20 cellular contexts compared by ENCODE assay signal in genomic region chr2:192017844-192018243, GRCh38.
A peak's percentile ranks its signal among the peaks of the same experiment; 100 is the strongest.
DNase-seq lines count a peak whose midpoint lies in the region; ATAC-seq, FAIRE-seq and TF ChIP-seq lines count a peak whose summit lies in the region.
"Had no signal": no experiment of that assay in that cellular context is flagged by ENCODE, and none has a peak within 500 bp of the region (broad histone marks: within the 10 kb centered on the region; RNA-seq: fewer than 3 reads in every experiment).

No MANE protein-coding gene starts in this region.

- H3K4me3 Mint-ChIP-seq in GM23338 (no peak overlapping the region), WTC11 (no peak overlapping the region), HFFc6 (no peak overlapping the region)
- H3K4me3 Mint-ChIP-seq: B cell; CD4-positive, alpha-beta T cell; CD8-positive, alpha-beta T cell had no signal

- TF ChIP-seq RAD21 in neural cell (conservative IDR thresholded peaks at IDR 0.05) (no peak), HepG2 (CRISPR knock-in tag; IDR thresholded peaks at IDR 0.05) (no peak)

- H3K27me3 ChIP-seq in GM23338 (ENCODE audit: insufficient read depth) (no peaks in the 10 kb centered on the region), neural cell (ENCODE audit: insufficient read depth, low read depth, low read length) (no peaks in the 10 kb centered on the region), HepG2 (ENCODE audit: control insufficient read depth in 1 of 2, insufficient read depth in 2 of 2, low read length in 2 of 2) (no peaks in the 10 kb centered on the region)
- H3K27me3 ChIP-seq: BLaER1 treated with 17β-estradiol and CSF1 and Interleukin-3, amounts not matched to agents 10 nM and 100 nM had no signal

- H3K9ac ChIP-seq in neural cell (ENCODE audit: low read length) (no peak overlapping the region), HepG2 (ENCODE audit: insufficient read depth, low read depth, low read length) (no peak overlapping the region)
- H3K9ac ChIP-seq: BLaER1 treated with 17β-estradiol and CSF1 and Interleukin-3, amounts not matched to agents 10 nM and 100 nM had no signal

- H3K36me3 Mint-ChIP-seq in GM23338 (ENCODE audit: low read depth) (no peaks in the 10 kb centered on the region), WTC11 (no peaks in the 10 kb centered on the region), HFFc6 (ENCODE audit: low read depth) (no peaks in the 10 kb centered on the region)
- H3K36me3 Mint-ChIP-seq: CD8-positive, alpha-beta T cell had no signal

- in situ Hi-C loops in HepG2 (cut with HindIII; ENCODE audit: extremely low pct_ligation_motif_present, low pct_unique_long_range_greater_than_20kb): no loop called here

- CTCF ChIA-PET in WTC11 (lab: Charles Lee) (interaction anchor here (1.0 kb wide), 1 partner anchor 144 kb away, joined by 3 read pairs; no protein-coding TSS in a partner anchor), HepG2 (lab: Yijun Ruan, JAX; ENCODE audit: low intra/inter-chr PET ratio, low total read pairs) (no interaction called here)

- H3K4me2 ChIP-seq in GM23338: no peak overlapping the region
- no peak overlapping the region for H3K4me2 ChIP-seq in neural cell (ENCODE audit: low read length)
- no peak overlapping the region for H3K4me2 ChIP-seq in HepG2 (ENCODE audit: low read depth, low read length)
- H3K4me2 ChIP-seq: A549; BLaER1 treated with 17β-estradiol and CSF1 and Interleukin-3, amounts not matched to agents 10 nM and 100 nM had no signal

- H3K4me3 ChIP-seq in GM23338: no peak overlapping the region
- H3K4me3 ChIP-seq in neural cell (ENCODE audit: low read length): no peak overlapping the region
- no peak overlapping the region for H3K4me3 ChIP-seq in HepG2 (replicated peaks in 1 of 3; ENCODE audit: insufficient read depth in 1 of 3, low read depth in 2 of 3, low read length in 3 of 3)
- H3K4me3 ChIP-seq: A549; BLaER1 treated with 17β-estradiol and CSF1 and Interleukin-3, amounts not matched to agents 10 nM and 100 nM had no signal

- H3K79me2 ChIP-seq in GM23338 (replicated peaks; ENCODE audit: insufficient read depth) (no peaks in the 10 kb centered on the region), neural cell (replicated peaks; ENCODE audit: insufficient read depth, low read length) (no peaks in the 10 kb centered on the region), HepG2 (ENCODE audit: insufficient read depth, low read length) (no peaks in the 10 kb centered on the region)

- H3K9me3 Mint-ChIP-seq in GM23338 (no peaks in the 10 kb centered on the region), WTC11 (no peaks in the 10 kb centered on the region), HFFc6 (no peaks in the 10 kb centered on the region)
- H3K9me3 Mint-ChIP-seq: CD4-positive, alpha-beta T cell; CD8-positive, alpha-beta T cell had no signal

- POLR2A ChIA-PET in WTC11 (lab: Charles Lee): no interaction called here
- POLR2A ChIA-PET in HepG2 (lab: Yijun Ruan, JAX): no interaction called here

- peaks cover 34% of the 10 kb centered on the region for H3K4me1 Mint-ChIP-seq in GM23338
- H3K4me1 Mint-ChIP-seq in WTC11: peaks cover 36% of the 10 kb centered on the region
- H3K4me1 Mint-ChIP-seq in HFFc6 (ENCODE audit: low read depth): peaks cover 17% of the 10 kb centered on the region
- H3K4me1 Mint-ChIP-seq: B cell had no signal

- no peaks in the 10 kb centered on the region for H3K9me3 ChIP-seq in neural cell (ENCODE audit: low read length)
- H3K9me3 ChIP-seq in HepG2 (ENCODE audit: low read length): no peaks in the 10 kb centered on the region
- H3K9me3 ChIP-seq: A549; BLaER1 treated with 17β-estradiol and CSF1 and Interleukin-3, amounts not matched to agents 10 nM and 100 nM; Caco-2 had no signal

- no peaks in the 10 kb centered on the region for H3K27me3 Mint-ChIP-seq in GM23338 (ENCODE audit: insufficient read depth, low read depth, poor library complexity)
- H3K27me3 Mint-ChIP-seq in WTC11 (ENCODE audit: low read depth): no peaks in the 10 kb centered on the region
- H3K27me3 Mint-ChIP-seq in HFFc6 (ENCODE audit: insufficient read depth): peaks cover 1% of the 10 kb centered on the region; the same call in 1 of the 2 replicates
- H3K27me3 Mint-ChIP-seq: CD4-positive, alpha-beta T cell had no signal

- H3K27ac ChIP-seq in GM23338 (ENCODE audit: low read depth) (no peak overlapping the region), neural cell (ENCODE audit: low read length) (no peak overlapping the region), HepG2 (ENCODE audit: extremely low read length, insufficient read depth, low read length) (no peak overlapping the region)
- H3K27ac ChIP-seq: 22Rv1; A549; BLaER1 treated with 17β-estradiol and CSF1 and Interleukin-3, amounts not matched to agents 10 nM and 100 nM; C4-2B had no signal

- BruUV-seq in HepG2 (replicated peaks; lab: Mats Ljungman, UMichigan): no TSS peak

- no peak for TF ChIP-seq CTCF in GM23338 (conservative IDR thresholded peaks at IDR 0.05; ENCODE audit: low read depth in 2 of 2)
- no peak for TF ChIP-seq CTCF in WTC11 (IDR thresholded peaks at IDR 0.05)
- no peak for TF ChIP-seq CTCF in neural cell (IDR thresholded peaks at IDR 0.05; ENCODE audit: poor library complexity, severe bottlenecking)
- no peak for TF ChIP-seq CTCF in HepG2 (CRISPR knock-in tag; IDR thresholded peaks at IDR 0.05)
- no peak for TF ChIP-seq CTCF in HFFc6 (IDR thresholded peaks at IDR 0.05)

- H2AFZ ChIP-seq in GM23338 (no peak overlapping the region), neural cell (ENCODE audit: low read depth, low read length) (no peak overlapping the region), HepG2 (ENCODE audit: low read length) (no peak overlapping the region)

- H4K20me1 ChIP-seq in GM23338 (replicated peaks; ENCODE audit: insufficient read depth): no peaks in the 10 kb centered on the region
- H4K20me1 ChIP-seq in neural cell (ENCODE audit: insufficient read depth): no peaks in the 10 kb centered on the region
- H4K20me1 ChIP-seq in HepG2 (ENCODE audit: insufficient read depth, low read length): no peaks in the 10 kb centered on the region
- H4K20me1 ChIP-seq: BLaER1 treated with 17β-estradiol and CSF1 and Interleukin-3, amounts not matched to agents 10 nM and 100 nM had no signal

- DNase-seq in GM23338 (ENCODE audit: low spot score) (no peak), WTC11 (ENCODE audit: low spot score) (no peak), HepG2 (ENCODE audit: low spot score) (no peak), HFFc6 (no peak)
- DNase-seq: Caco-2; Calu3; CD4-positive, alpha-beta T cell; CD8-positive, alpha-beta T cell; DMS79 treated with DMSO at 0.1 percent for 48 hours; GF-D8 had no signal

- peaks cover 26% of the 10 kb centered on the region for H3K4me1 ChIP-seq in GM23338 (ENCODE audit: insufficient read depth)
- H3K4me1 ChIP-seq in HepG2 (ENCODE audit: insufficient read depth, low read length): peaks cover 3% of the 10 kb centered on the region
- H3K4me1 ChIP-seq: A549, Caco-2 had no signal

- no peak for FAIRE-seq in HepG2 (lab: Jason Lieb, UNC)
- FAIRE-seq: A549, D721Med, G401.6, GM12891, GM19239 had no signal

- H3K9me2 ChIP-seq in GM23338 (ENCODE audit: insufficient read depth) (no peaks in the 10 kb centered on the region), neural cell (ENCODE audit: insufficient read depth, low read length) (no peaks in the 10 kb centered on the region)

- ATAC-seq in GM23338 (peak; percentile 38; the same call in 2 of the 3 replicates), WTC11 (peak; percentile 57), HepG2 (no peak)
- ATAC-seq: A549; CD8-positive, alpha-beta T cell had no signal

- H3K36me3 ChIP-seq in GM23338 (ENCODE audit: insufficient read depth) (no peaks in the 10 kb centered on the region), neural cell (ENCODE audit: insufficient read depth, low read length) (no peaks in the 10 kb centered on the region), HepG2 (replicated peaks in 1 of 2; ENCODE audit: control insufficient read depth in 1 of 2, insufficient read depth in 2 of 2, low read length in 2 of 2) (no peaks in the 10 kb centered on the region)
- H3K36me3 ChIP-seq: BLaER1 treated with 17β-estradiol and CSF1 and Interleukin-3, amounts not matched to agents 10 nM and 100 nM had no signal

- no peak for TF ChIP-seq POLR2A in HepG2 (IDR thresholded peaks at IDR 0.05; ENCODE audit: insufficient read depth in 1 of 2, low read depth in 2 of 2, low read length in 2 of 2)

- H3F3A ChIP-seq in GM23338 (replicated peaks; ENCODE audit: low read depth) (no peaks in the 10 kb centered on the region), neural cell (ENCODE audit: insufficient read depth, low read length, poor library complexity, severe bottlenecking) (no peaks in the 10 kb centered on the region)

- H3K27ac Mint-ChIP-seq in GM23338: no peak overlapping the region
- H3K27ac Mint-ChIP-seq in WTC11: no peak overlapping the region
- H3K27ac Mint-ChIP-seq in HFFc6: no peak overlapping the region
- H3K27ac Mint-ChIP-seq: B cell; CD4-positive, alpha-beta T cell; CD8-positive, alpha-beta T cell had no signal

- intact Hi-C loops in HepG2 (cut with micrococcal nuclease; ENCODE audit: unreplicated experiment): no loop called here

- TF ChIP-seq EP300 in neural cell (conservative IDR thresholded peaks at IDR 0.05; ENCODE audit: poor library complexity, severe bottlenecking) (no peak), HepG2 (IDR thresholded peaks at IDR 0.05; ENCODE audit: low read depth in 2 of 2, low read length in 2 of 2) (no peak), HepG2 (CRISPR knock-in tag; IDR thresholded peaks at IDR 0.05; ENCODE audit: borderline replicate concordance) (no peak)

TF ChIP-seq in GM23338, 12 proteins besides CTCF, POLR2A, EP300 and RAD21 (continues in another document):
- TF ChIP-seq EZH2phosphoT487 (IDR thresholded peaks at IDR 0.05; ENCODE audit: unreplicated experiment) (no peak), NANOG (IDR thresholded peaks at IDR 0.05; ENCODE audit: borderline replicate concordance) (no peak), STAT1 (IDR thresholded peaks at IDR 0.05; ENCODE audit: unreplicated experiment) (no peak)

TF ChIP-seq in WTC11, 78 proteins besides CTCF, POLR2A, EP300 and RAD21 (continues in another document):
- TF ChIP-seq OVOL2 (CRISPR knock-in tag; IDR thresholded peaks at IDR 0.05; ENCODE audit: borderline replicate concordance) (no peak), ETV6 (CRISPR knock-in tag; IDR thresholded peaks at IDR 0.05) (no peak), ZNF219 (CRISPR knock-in tag; IDR thresholded peaks at IDR 0.05; ENCODE audit: borderline replicate concordance) (no peak), ZNF138 (CRISPR knock-in tag; conservative IDR thresholded peaks at IDR 0.05) (no peak)

TF ChIP-seq in neural cell, 6 proteins besides CTCF, POLR2A, EP300 and RAD21:
- TF ChIP-seq POLR2AphosphoS5 (IDR thresholded peaks at IDR 0.05) (peak; percentile 26), MXI1 (conservative IDR thresholded peaks at IDR 0.05; ENCODE audit: poor library complexity, severe bottlenecking) (no peak)

TF ChIP-seq in HepG2, 621 proteins besides CTCF, POLR2A, EP300 and RAD21:
- TF ChIP-seq ZNF138 (CRISPR knock-in tag; IDR thresholded peaks at IDR 0.05; ENCODE audit: low read depth): no peak
- no peak for TF ChIP-seq MAFF (IDR thresholded peaks at IDR 0.05; ENCODE audit: low read depth, low read length)
- TF ChIP-seq ZNF260 (CRISPR knock-in tag; IDR thresholded peaks at IDR 0.05; ENCODE audit: borderline replicate concordance, low read depth): no peak
- TF ChIP-seq TOPORS (CRISPR knock-in tag; IDR thresholded peaks at IDR 0.05): no peak
- no peak for TF ChIP-seq POGZ (CRISPR knock-in tag; IDR thresholded peaks at IDR 0.05)
- TF ChIP-seq BORCS8-MEF2B (CRISPR knock-in tag; IDR thresholded peaks at IDR 0.05): no peak
- no peak for TF ChIP-seq ZSCAN22 (CRISPR knock-in tag; IDR thresholded peaks at IDR 0.05)
TF ChIP-seq in HepG2: peak in this region for 0.
